In the genomic region with DNA sequence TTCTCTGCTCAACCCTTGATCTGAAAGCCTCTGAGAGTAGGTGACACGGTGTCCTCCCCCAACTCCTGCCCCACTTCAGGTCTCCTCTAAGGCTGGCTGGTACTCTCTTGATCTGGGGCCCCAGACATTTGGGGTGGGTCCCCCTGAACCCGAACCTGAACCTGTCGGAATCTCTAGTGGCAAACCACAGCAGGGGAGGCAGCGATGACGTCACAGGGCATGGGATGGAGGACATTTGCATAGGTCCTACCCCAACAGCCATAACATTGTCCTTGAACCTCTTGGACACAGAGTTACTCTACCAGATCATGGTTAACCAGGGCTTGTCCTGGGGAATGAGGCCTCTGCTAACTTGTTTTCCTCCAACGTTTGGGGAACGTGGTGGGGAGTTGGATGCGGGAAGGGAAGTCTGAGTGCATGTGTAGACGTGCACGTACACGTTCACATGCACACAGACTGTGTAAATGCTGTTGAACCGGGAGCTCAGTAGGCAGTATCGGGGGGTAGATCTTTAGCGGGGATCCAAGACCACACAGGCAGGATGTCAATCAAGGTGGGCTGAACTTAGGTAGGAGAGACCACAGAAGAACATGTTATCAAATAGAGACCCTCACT, we compare ENCODE assay signal across 34 cellular contexts. TPM values are rescaled to one million over a fixed set of nuclear protein-coding genes. Genes with fewer than 3 reads are reported as not detected.
"Had no signal": no experiment of that assay in that cellular context is flagged by ENCODE, and none has a peak within 500 bp of the region (broad histone marks: within the 10 kb centered on the region; RNA-seq: fewer than 3 reads in every experiment).

No MANE protein-coding gene starts in this region.

- H3K27ac ChIP-seq: ascending aorta, PC-9, RWPE1, VCaP had no signal

- H3K27me3 ChIP-seq: ascending aorta had no signal

- H3K27me3 Mint-ChIP-seq: activated B cell treated with CpG ODN at 0.5 μM for 24 hours; activated CD8-positive, alpha-beta T cell treated with anti-CD3 and anti-CD28 coated beads for 36 hours; activated naive CD8-positive, alpha-beta T cell treated with anti-CD3 and anti-CD28 coated beads for 36 hours; activated T-helper 17 cell treated with anti-CD3 and anti-CD28 coated beads, Interleukin-2, amount 50 U/mL, for 72 hours had no signal

- H3K4me3 ChIP-seq: ascending aorta, PC-9 had no signal

- FAIRE-seq: RCC 7860 had no signal

- DNase-seq: activated B cell treated with CpG ODN at 0.5 μM for 24 hours; activated CD4-positive, alpha-beta T cell treated with anti-CD3 and anti-CD28 coated beads for 4 hours; activated CD4-positive, alpha-beta T cell treated with anti-CD3 and anti-CD28 coated beads, Interleukin-2, amount 50 U/mL, for 4 hours; activated CD4-positive, CD25-positive, alpha-beta regulatory T cell treated with anti-CD3 and anti-CD28 coated beads, Interleukin-2, amount 50 U/mL, for 72 hours; activated CD8-positive, alpha-beta T cell treated with anti-CD3 and anti-CD28 coated beads for 36 hours; activated effector memory CD4-positive, alpha-beta T cell treated with anti-CD3 and anti-CD28 coated beads, Interleukin-2, amount 50 U/mL, for 16 hours; activated naive CD4-positive, alpha-beta T cell; activated naive CD4-positive, alpha-beta T cell treated with anti-CD3 and anti-CD28 coated beads, Interleukin-2, amount 50 U/mL, for 16 hours; activated naive CD8-positive, alpha-beta T cell treated with anti-CD3 and anti-CD28 coated beads for 36 hours; activated T-cell treated with anti-CD3 and anti-CD28 coated beads, Interleukin-2, amount 50 U/mL, for 1 hour; activated T-cell treated with anti-CD3 and anti-CD28 coated beads, Interleukin-2, amount 50 U/mL, for 72 hours; amniotic stem cell; NCI-H1092 treated with DMSO at 0.1 percent for 48 hours; NCI-H1417; NCI-H146; NCI-H187; NCI-H2029 treated with DMSO at 0.1 percent for 48 hours; NCI-H2107; NCI-H2171; NCI-H510A; NCI-H526; NCI-H748 treated with DMSO at 0.1 percent for 48 hours; PC-9; Right ventricle myocardium superior; SW 1271; T-helper 1 cell; T-helper 2 cell; T-helper 9 cell had no signal

- H3K4me3 Mint-ChIP-seq: activated B cell treated with CpG ODN at 0.5 μM for 24 hours; activated CD8-positive, alpha-beta T cell treated with anti-CD3 and anti-CD28 coated beads for 36 hours; activated naive CD8-positive, alpha-beta T cell treated with anti-CD3 and anti-CD28 coated beads for 36 hours; activated T-cell treated with anti-CD3 and anti-CD28 coated beads, Interleukin-2, amount 50 U/mL, for 72 hours; activated T-helper 17 cell treated with anti-CD3 and anti-CD28 coated beads, Interleukin-2, amount 50 U/mL, for 72 hours had no signal

- H3K9me3 ChIP-seq: ascending aorta had no signal

- ATAC-seq: activated CD8-positive, alpha-beta T cell treated with anti-CD3 and anti-CD28 coated beads for 36 hours; activated T-cell treated with anti-CD3 and anti-CD28 coated beads, Interleukin-2, amount 50 U/mL, for 72 hours; activated T-helper 17 cell treated with anti-CD3 and anti-CD28 coated beads, Interleukin-2, amount 50 U/mL, for 72 hours had no signal

- H3K27ac Mint-ChIP-seq: activated B cell treated with CpG ODN at 0.5 μM for 24 hours; activated CD8-positive, alpha-beta T cell treated with anti-CD3 and anti-CD28 coated beads for 36 hours; activated naive CD8-positive, alpha-beta T cell treated with anti-CD3 and anti-CD28 coated beads for 36 hours; activated T-cell treated with anti-CD3 and anti-CD28 coated beads, Interleukin-2, amount 50 U/mL, for 72 hours; activated T-helper 17 cell treated with anti-CD3 and anti-CD28 coated beads, Interleukin-2, amount 50 U/mL, for 72 hours had no signal

- H3K9me3 Mint-ChIP-seq: activated B cell treated with CpG ODN at 0.5 μM for 24 hours; activated CD8-positive, alpha-beta T cell treated with anti-CD3 and anti-CD28 coated beads for 36 hours; activated naive CD8-positive, alpha-beta T cell treated with anti-CD3 and anti-CD28 coated beads for 36 hours; activated T-cell treated with anti-CD3 and anti-CD28 coated beads, Interleukin-2, amount 50 U/mL, for 72 hours; activated T-helper 17 cell treated with anti-CD3 and anti-CD28 coated beads, Interleukin-2, amount 50 U/mL, for 72 hours had no signal

RNA-seq across cellular contexts. Expression of a gene that starts 46.2 kb away (rescaled TPM):
- total RNA-seq: M059J had no signal
